4 cellular contexts compared by ENCODE assay signal in the genomic region with DNA sequence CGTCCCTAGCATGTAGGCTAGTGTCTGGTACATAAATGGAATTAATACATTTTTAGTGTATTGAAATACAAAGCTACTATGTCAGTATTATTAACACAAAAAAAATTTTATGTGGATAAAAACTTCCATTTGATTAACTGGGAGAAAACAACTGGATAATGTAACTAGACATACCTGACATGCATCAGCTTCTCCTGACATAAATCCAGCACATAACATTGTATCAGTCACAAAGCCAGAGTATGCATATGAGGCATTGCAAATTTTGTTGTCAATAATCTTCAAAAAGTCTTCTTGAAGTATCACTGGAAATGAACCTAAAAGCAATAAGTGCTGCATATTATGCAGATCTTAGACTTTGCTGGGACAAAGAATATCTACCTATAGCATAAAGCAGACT. TPM values are rescaled to one million over a fixed set of nuclear protein-coding genes. Genes with fewer than 3 reads are reported as not detected.
"Had no signal": no experiment of that assay in that cellular context is flagged by ENCODE, and none has a peak within 500 bp of the region (broad histone marks: within the 10 kb centered on the region; RNA-seq: fewer than 3 reads in every experiment).

No MANE protein-coding gene starts in this region.

- H3K4me3 ChIP-seq: GM12878 had no signal

- DNase-seq: GDM1, GF-D8 had no signal

RNA-seq across cellular contexts. Expression of gene TMPRSS11B, which starts 16.9 kb away (rescaled TPM):
- total RNA-seq: G401, GM12878 had no signal
- polyA plus RNA-seq: GM12878 had no signal
